23 cellular contexts compared by ENCODE assay signal in the genomic region with DNA sequence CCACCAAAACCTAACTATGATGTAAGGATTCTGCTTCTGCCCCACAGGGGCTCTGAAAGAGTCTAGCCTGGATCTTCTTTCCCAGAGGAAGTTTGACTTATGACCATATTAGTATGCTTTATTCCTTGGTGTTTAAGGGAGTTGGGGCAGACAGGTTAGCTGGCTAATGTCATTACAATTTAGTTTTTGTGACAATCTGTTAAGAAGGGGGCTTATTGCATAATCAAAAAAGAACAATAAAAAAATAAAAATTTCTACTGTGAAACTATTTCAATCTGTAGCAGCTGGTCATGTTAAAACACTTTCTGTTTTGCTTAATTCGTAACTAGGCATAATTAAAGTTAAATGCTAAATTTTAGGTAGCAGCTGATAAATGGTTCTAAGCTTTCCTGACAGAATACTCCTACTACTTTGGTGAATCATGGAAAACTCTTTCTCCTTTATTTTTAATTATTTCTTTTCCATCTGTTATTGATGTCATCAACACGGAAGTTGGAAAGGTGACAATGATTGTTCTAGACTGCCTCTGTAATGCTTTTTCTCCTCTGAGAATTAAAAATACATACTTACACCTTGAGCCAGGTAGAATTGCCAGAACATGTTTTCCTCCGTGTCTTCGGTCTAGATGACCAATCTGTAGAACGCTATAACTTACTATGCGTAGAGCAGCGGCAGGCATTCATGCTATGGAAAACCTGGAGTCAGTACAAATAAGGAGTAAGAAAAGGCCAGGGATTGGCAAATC. TPM values are rescaled to one million over a fixed set of nuclear protein-coding genes. Genes with fewer than 3 reads are reported as not detected.
A peak's percentile ranks its signal among the peaks of the same experiment; 100 is the strongest.
DNase-seq lines count a peak whose midpoint lies in the region; ATAC-seq, FAIRE-seq and TF ChIP-seq lines count a peak whose summit lies in the region.
"Had no signal": no experiment of that assay in that cellular context is flagged by ENCODE, and none has a peak within 500 bp of the region (broad histone marks: within the 10 kb centered on the region; RNA-seq: fewer than 3 reads in every experiment).

No MANE protein-coding gene starts in this region.

- no peaks in the 10 kb centered on the region for H3K9me3 Mint-ChIP-seq in activated CD4-positive, alpha-beta T cell treated with anti-CD3 and anti-CD28 coated beads, Interleukin-2, amount 10 ng/mL, durations not matched to agents 24 days and 14 days

- H3K27me3 ChIP-seq in heart left ventricle: no peaks in the 10 kb centered on the region
- H3K27me3 ChIP-seq in K562 (ENCODE audit: control insufficient read depth in 2 of 2, insufficient read depth in 2 of 2, low read length in 2 of 2): no peaks in the 10 kb centered on the region
- no peaks in the 10 kb centered on the region for H3K27me3 ChIP-seq in gastrocnemius medialis
- H3K27me3 ChIP-seq: SJCRH30 had no signal

- peaks cover 13% of the 10 kb centered on the region for H3K4me1 Mint-ChIP-seq in activated CD4-positive, alpha-beta T cell treated with anti-CD3 and anti-CD28 coated beads, Interleukin-2, amount 10 ng/mL, durations not matched to agents 24 days and 14 days

- no peak overlapping the region for H3K9ac ChIP-seq in K562 (ENCODE audit: insufficient read depth in 1 of 2, low read depth in 2 of 2, low read length in 2 of 2)

- H3K36me3 ChIP-seq in heart left ventricle: peaks cover 0 to 9% (median 0%) of the 10 kb centered on the region in 9 donors
- H3K36me3 ChIP-seq in K562 (ENCODE audit: control insufficient read depth, insufficient read depth, low read length): peaks cover 38% of the 10 kb centered on the region
- no peaks in the 10 kb centered on the region for H3K36me3 ChIP-seq in gastrocnemius medialis

- H3K9me1 ChIP-seq in K562 (ENCODE audit: control insufficient read depth, insufficient read depth, low read length): no peaks in the 10 kb centered on the region

- no peak overlapping the region for H3K27ac Mint-ChIP-seq in activated CD4-positive, alpha-beta T cell treated with anti-CD3 and anti-CD28 coated beads, Interleukin-2, amount 10 ng/mL, durations not matched to agents 24 days and 14 days
- H3K27ac Mint-ChIP-seq: CD4-positive, alpha-beta memory T cell had no signal

- H3K4me3 ChIP-seq in heart left ventricle (no peak overlapping the region), K562 (no peak overlapping the region), gastrocnemius medialis (no peak overlapping the region)
- H3K4me3 ChIP-seq: SJCRH30 had no signal

- peaks cover 5 to 99% (median 82%) of the 10 kb centered on the region in 12 donors for H3K4me1 ChIP-seq in heart left ventricle
- peaks cover 25 to 71% of the 10 kb centered on the region in 2 experiments for H3K4me1 ChIP-seq in K562 (replicated peaks in 1 of 2; ENCODE audit: control insufficient read depth in 2 of 2, insufficient read depth in 2 of 2, low read length in 2 of 2)
- H3K4me1 ChIP-seq in gastrocnemius medialis: peaks cover 15 to 25% of the 10 kb centered on the region in 2 donors

- peaks cover 7% of the 10 kb centered on the region for H3K27me3 Mint-ChIP-seq in activated CD4-positive, alpha-beta T cell treated with anti-CD3 and anti-CD28 coated beads, Interleukin-2, amount 10 ng/mL, durations not matched to agents 24 days and 14 days

- intact Hi-C loops in heart left ventricle (cut with DNase I): loop anchor here in 2 of 10 donors (10.0 kb wide), 1 partner anchor 71 kb away; no protein-coding TSS in a partner anchor
- intact Hi-C loops in left cardiac atrium (cut with DNase I): loop anchor here in 1 of 2 donors (10.0 kb wide), 1 partner anchor 71 kb away; no protein-coding TSS in a partner anchor
- intact Hi-C loops in K562 (cut with micrococcal nuclease): no loop called here
- intact Hi-C loops in gastrocnemius medialis (cut with DNase I; ENCODE audit: low total_unique reads): no loop called here
- intact Hi-C loops in activated CD4-positive, alpha-beta T cell treated with anti-CD3 and anti-CD28 coated beads, Interleukin-2, amount 10 ng/mL, durations not matched to agents 24 days and 14 days (cut with micrococcal nuclease): no loop called here

- CTCF ChIA-PET in K562 (lab: Yijun Ruan, JAX; ENCODE audit: low intra/inter-chr PET ratio): interaction anchor here (0.6 kb wide), 1 partner anchor 135 kb away, joined by 4 read pairs; no protein-coding TSS in a partner anchor

- no peak overlapping the region for H3K4me3 Mint-ChIP-seq in activated CD4-positive, alpha-beta T cell treated with anti-CD3 and anti-CD28 coated beads, Interleukin-2, amount 10 ng/mL, durations not matched to agents 24 days and 14 days
- H3K4me3 Mint-ChIP-seq: CD4-positive, alpha-beta memory T cell had no signal

- TF ChIP-seq CTCF in heart left ventricle (IDR thresholded peaks at IDR 0.05) (no peak), K562 (IDR thresholded peaks at IDR 0.05 in 2 of 3, conservative IDR thresholded peaks at IDR 0.05 in 1 of 3; ENCODE audit: insufficient read depth in 2 of 3, low read depth in 1 of 3, low read length in 3 of 3) (no peak), gastrocnemius medialis (IDR thresholded peaks at IDR 0.05 in 4 of 5, conservative IDR thresholded peaks at IDR 0.05 in 1 of 5) (no peak)

- H3K27ac ChIP-seq in heart left ventricle: peak overlapping the region in 11 of 12 donors; percentile 6 to 85 (median 65)
- no peak overlapping the region for H3K27ac ChIP-seq in K562 (ENCODE audit: extremely low read depth, low read depth, low read length)
- H3K27ac ChIP-seq in epithelial cell of prostate: peak overlapping the region; percentile 27
- peak overlapping the region in 3 of 4 donors; percentile 23 to 55 (median 40) for H3K27ac ChIP-seq in gastrocnemius medialis
- H3K27ac ChIP-seq: SJCRH30 had no signal

- no peak for DNase-seq in heart left ventricle
- no peak for DNase-seq in left cardiac atrium
- no peak for DNase-seq in K562 (ENCODE audit: extremely low read depth in 1 of 4, low spot score in 3 of 4)
- DNase-seq in epithelial cell of prostate (ENCODE audit: low read depth, low spot score): no peak
- no peak for DNase-seq in gastrocnemius medialis
- DNase-seq in activated CD4-positive, alpha-beta T cell treated with anti-CD3 and anti-CD28 coated beads, Interleukin-2, amount 10 ng/mL, durations not matched to agents 24 days and 14 days: no peak
- DNase-seq in mucosa of gallbladder (ENCODE audit: low spot score): no peak
- DNase-seq in T1000 (lab: John Stamatoyannopoulos, UW): no peak
- DNase-seq: 8988T; ACHN; CD4-positive, alpha-beta memory T cell; COR-L47; HCEC 1CT; KG1; MM.1S; NCI-H2029; NCI-H446; NCI-H524 treated with DMSO at 0.1 percent for 48 hours; NCI-H774; PC-3; SJCRH30 had no signal

- peaks cover 36% of the 10 kb centered on the region for H3K79me2 ChIP-seq in K562 (ENCODE audit: control insufficient read depth, insufficient read depth, low read length)

- H4K20me1 ChIP-seq in K562 (replicated peaks; ENCODE audit: control insufficient read depth, insufficient read depth, low read length): no peaks in the 10 kb centered on the region

- no peaks in the 10 kb centered on the region for H3K9me3 ChIP-seq in heart left ventricle
- no peaks in the 10 kb centered on the region for H3K9me3 ChIP-seq in K562 (replicated peaks; ENCODE audit: control insufficient read depth, insufficient read depth, low read depth, low read length)
- no peaks in the 10 kb centered on the region for H3K9me3 ChIP-seq in gastrocnemius medialis
- H3K9me3 ChIP-seq: SJCRH30 had no signal

- no peak for TF ChIP-seq POLR2A in heart left ventricle (IDR thresholded peaks at IDR 0.05)
- no peak for TF ChIP-seq POLR2A in K562 (conservative IDR thresholded peaks at IDR 0.05)
- TF ChIP-seq POLR2A in gastrocnemius medialis (IDR thresholded peaks at IDR 0.05): no peak

- peaks cover 28% of the 10 kb centered on the region for H3K36me3 Mint-ChIP-seq in activated CD4-positive, alpha-beta T cell treated with anti-CD3 and anti-CD28 coated beads, Interleukin-2, amount 10 ng/mL, durations not matched to agents 24 days and 14 days (ENCODE audit: low read depth)
- H3K36me3 Mint-ChIP-seq: CD4-positive, alpha-beta memory T cell had no signal

- no peak for TF ChIP-seq RAD21 in K562 (CRISPR knock-in tag; conservative IDR thresholded peaks at IDR 0.05 in 1 of 2, IDR thresholded peaks at IDR 0.05 in 1 of 2)

- ATAC-seq in heart left ventricle (peak in 1 of 4 donors; percentile 6), left cardiac atrium (no peak), K562 (no peak), gastrocnemius medialis (no peak)
- ATAC-seq: PC-3 had no signal

- no peak overlapping the region for H2AFZ ChIP-seq in K562 (ENCODE audit: low read depth, low read length)

- H3K4me2 ChIP-seq in K562 (ENCODE audit: insufficient read depth, low read length): no peak overlapping the region

- 64 to 75% (median 67%) methylated on average over 7 of the region's 7 CpGs for WGBS in heart left ventricle, 4 donors
- 87% methylated on average over 7 of the region's 7 CpGs for WGBS in K562 (ENCODE audit: insufficient coverage, low coverage, missing lambda C conversion rate)

- TF ChIP-seq EP300 in K562 (IDR thresholded peaks at IDR 0.05; ENCODE audit: low read length): no peak

- no peak for FAIRE-seq in K562 (lab: Jason Lieb, UNC)
- FAIRE-seq: G401.6, H1 had no signal

- no TSS peak for BruUV-seq in K562 (replicated peaks; lab: Mats Ljungman, UMichigan)

- in situ Hi-C loops in K562 (cut with MboI) (no loop called here), gastrocnemius medialis (cut with MboI; ENCODE audit: low sequenced_read_pairs in 4 of 4) (loop anchor here in 3 of 4 donors (10.0 to 25.0 kb wide), 4 partner anchors 151 to 261 kb away; no protein-coding TSS in a partner anchor)

- POLR2A ChIA-PET in K562 (lab: Yijun Ruan, JAX): interaction anchor here (1.0 to 7.8 kb wide), 3 partner anchors 12 to 19 kb away, joined by 3 to 59 read pairs (median 4); a partner anchor contains a TSS

RNA-seq across cellular contexts. Expression of a gene that starts 18.6 kb away (rescaled TPM):
- total RNA-seq in heart left ventricle (10 to 100 TPM; 11.2 to 32.5 (median 15.9) TPM), left cardiac atrium (10 to 100 TPM; 12.4 to 18.7 TPM), K562 (2014; rRNA removed) (22.5 and 33.6 TPM in 2 replicates), K562 (2014; rRNA removed; fragmentation: Illumina TruSeq; extraction: Trizol) (29.6 and 31.0 TPM in 2 replicates), K562 (2015; rRNA removed; fragmentation: Illumina TruSeq; extraction: Trizol) (23.3 and 25.7 TPM in 2 replicates), K562 (2021) (30.2 and 31.6 TPM in 2 replicates), gastrocnemius medialis (1 to 10 TPM in 2 of 4 donors, under 1 TPM in 2; 0.85 to 1.8 (median 1.0) TPM), mucosa of gallbladder (17.6 TPM)
- polyA plus RNA-seq in heart left ventricle (10 to 100 TPM in 1 of 2 donors, 1 to 10 TPM in 1; 6.5 to 26.0 TPM), K562 (2011; rRNA removed) (30.8 and 33.7 TPM in 2 replicates), K562 (2014; fragmentation: Illumina TruSeq; extraction: Trizol) (24.8 and 30.2 TPM in 2 replicates), K562 (2014; fragmentation: Nextera tagmentation; extraction: Ambion mirVana) (1 to 10 TPM; 4.5 to 5.2 TPM), K562 (2014; rRNA removed) (16.3 and 20.2 TPM in 2 replicates)
- 39.6 and 56.6 TPM in 2 replicates for total RNA-seq in K562 (2011; cell fraction: chromatin; rRNA removed; ENCODE audit: low replicate concordance)
- 27.2 and 29.9 TPM in 2 replicates for total RNA-seq in K562 (2011; cell fraction: nucleolus; rRNA removed)
- 31.7 and 33.1 TPM in 2 replicates for total RNA-seq in K562 (2011; cell fraction: nucleoplasm; rRNA removed)
- polyA plus RNA-seq in K562 (2011; cell fraction: cytosol; rRNA removed): 14.5 and 17.4 TPM in 2 replicates
- 20.4 and 23.2 TPM in 2 replicates for polyA plus RNA-seq in K562 (2011; cell fraction: nucleus; rRNA removed)
- 17.0 and 17.6 TPM in 2 replicates for polyA plus RNA-seq in K562 (2012)
- 52.0 and 59.7 TPM in 2 replicates for polyA minus RNA-seq in K562 (2011; rRNA and poly(A)+ RNA removed)
- 21.9 and 25.0 TPM in 2 replicates for polyA minus RNA-seq in K562 (2011; cell fraction: cytosol; rRNA and poly(A)+ RNA removed)
- 13.9 and 20.9 TPM in 2 replicates for polyA minus RNA-seq in K562 (2011; cell fraction: nucleus; rRNA and poly(A)+ RNA removed)
- total RNA-seq in activated CD4-positive, alpha-beta T cell treated with anti-CD3 and anti-CD28 coated beads, Interleukin-2, amount 10 ng/mL, durations not matched to agents 24 days and 14 days: 16.5 and 16.9 TPM in 2 replicates

RNA-seq across cellular contexts. Expression of a gene that starts 30.8 kb away (rescaled TPM):
- total RNA-seq in heart left ventricle (100 to 1,000 TPM; 163 to 327 (median 223) TPM), left cardiac atrium (100 to 1,000 TPM; 154 to 219 TPM), K562 (2014; rRNA removed) (52.1 and 57.2 TPM in 2 replicates), K562 (2014; rRNA removed; fragmentation: Illumina TruSeq; extraction: Trizol) (36.1 and 36.6 TPM in 2 replicates), K562 (2015; rRNA removed; fragmentation: Illumina TruSeq; extraction: Trizol) (33.3 and 35.6 TPM in 2 replicates), K562 (2021) (81.3 and 94.2 TPM in 2 replicates), gastrocnemius medialis (100 to 1,000 TPM; 115 to 207 (median 140) TPM), mucosa of gallbladder (168 TPM)
- polyA plus RNA-seq in heart left ventricle (100 to 1,000 TPM; 126 to 227 TPM), K562 (2011; rRNA removed) (66.5 and 72.1 TPM in 2 replicates), K562 (2014; fragmentation: Illumina TruSeq; extraction: Trizol) (73.6 and 78.3 TPM in 2 replicates), K562 (2014; fragmentation: Nextera tagmentation; extraction: Ambion mirVana) (1 to 10 TPM in 1 of 2 experiments, under 1 TPM in 1; 0.63 to 1.3 TPM), K562 (2014; rRNA removed) (53.4 and 57.2 TPM in 2 replicates)
- 70.6 and 157 TPM in 2 replicates for total RNA-seq in K562 (2011; cell fraction: chromatin; rRNA removed; ENCODE audit: low replicate concordance)
- 89.5 and 98.9 TPM in 2 replicates for total RNA-seq in K562 (2011; cell fraction: nucleolus; rRNA removed)
- total RNA-seq in K562 (2011; cell fraction: nucleoplasm; rRNA removed): 74.0 and 80.4 TPM in 2 replicates
- 68.3 and 74.8 TPM in 2 replicates for polyA plus RNA-seq in K562 (2011; cell fraction: cytosol; rRNA removed)
- polyA plus RNA-seq in K562 (2011; cell fraction: nucleus; rRNA removed): 140 and 167 TPM in 2 replicates
- 53.3 and 64.1 TPM in 2 replicates for polyA plus RNA-seq in K562 (2012)
- polyA minus RNA-seq in K562 (2011; rRNA and poly(A)+ RNA removed): 48.3 and 60.9 TPM in 2 replicates
- 37.6 and 41.0 TPM in 2 replicates for polyA minus RNA-seq in K562 (2011; cell fraction: cytosol; rRNA and poly(A)+ RNA removed)
- 30.2 and 35.1 TPM in 2 replicates for polyA minus RNA-seq in K562 (2011; cell fraction: nucleus; rRNA and poly(A)+ RNA removed)
- 95.1 and 97.4 TPM in 2 replicates for total RNA-seq in activated CD4-positive, alpha-beta T cell treated with anti-CD3 and anti-CD28 coated beads, Interleukin-2, amount 10 ng/mL, durations not matched to agents 24 days and 14 days

RNA-seq across cellular contexts. Expression of a gene that starts 41.6 kb away (rescaled TPM):
- 10 to 100 TPM; 21.6 to 37.5 (median 29.0) TPM for total RNA-seq in heart left ventricle
- polyA plus RNA-seq in heart left ventricle: 10 to 100 TPM; 15.6 to 26.8 TPM
- total RNA-seq in left cardiac atrium: 10 to 100 TPM; 22.9 to 27.8 TPM
- 150 and 157 TPM in 2 replicates for total RNA-seq in K562 (2011; cell fraction: chromatin; rRNA removed; ENCODE audit: low replicate concordance)
- 80.9 and 87.9 TPM in 2 replicates for total RNA-seq in K562 (2011; cell fraction: nucleolus; rRNA removed)
- 121 and 150 TPM in 2 replicates for total RNA-seq in K562 (2011; cell fraction: nucleoplasm; rRNA removed)
- total RNA-seq in K562 (2014; rRNA removed): 85.9 and 106 TPM in 2 replicates
- 92.7 and 93.9 TPM in 2 replicates for total RNA-seq in K562 (2014; rRNA removed; fragmentation: Illumina TruSeq; extraction: Trizol)
- 85.1 and 86.5 TPM in 2 replicates for total RNA-seq in K562 (2015; rRNA removed; fragmentation: Illumina TruSeq; extraction: Trizol)
- 81.1 and 82.1 TPM in 2 replicates for total RNA-seq in K562 (2021)
- polyA plus RNA-seq in K562 (2011; rRNA removed): 138 and 152 TPM in 2 replicates
- 91.2 and 121 TPM in 2 replicates for polyA plus RNA-seq in K562 (2011; cell fraction: cytosol; rRNA removed)
- 209 and 264 TPM in 2 replicates for polyA plus RNA-seq in K562 (2011; cell fraction: nucleus; rRNA removed)
- 76.3 and 124 TPM in 2 replicates for polyA plus RNA-seq in K562 (2012)
- polyA plus RNA-seq in K562 (2014; fragmentation: Illumina TruSeq; extraction: Trizol): 111 and 128 TPM in 2 replicates
- polyA plus RNA-seq in K562 (2014; fragmentation: Nextera tagmentation; extraction: Ambion mirVana): 100 to 1,000 TPM in 1 of 2 experiments, 10 to 100 TPM in 1; 86.9 to 130 TPM
- polyA plus RNA-seq in K562 (2014; rRNA removed): 113 and 131 TPM in 2 replicates
- 109 and 116 TPM in 2 replicates for polyA minus RNA-seq in K562 (2011; rRNA and poly(A)+ RNA removed)
- polyA minus RNA-seq in K562 (2011; cell fraction: cytosol; rRNA and poly(A)+ RNA removed): 50.0 and 50.6 TPM in 2 replicates
- 51.2 and 78.6 TPM in 2 replicates for polyA minus RNA-seq in K562 (2011; cell fraction: nucleus; rRNA and poly(A)+ RNA removed)
- 10 to 100 TPM; 23.7 to 61.2 (median 38.6) TPM for total RNA-seq in gastrocnemius medialis
- 86.6 and 89.4 TPM in 2 replicates for total RNA-seq in activated CD4-positive, alpha-beta T cell treated with anti-CD3 and anti-CD28 coated beads, Interleukin-2, amount 10 ng/mL, durations not matched to agents 24 days and 14 days
- 41.2 TPM for total RNA-seq in mucosa of gallbladder
